ENCODE assay signal across 28 cellular contexts in the genomic region with DNA sequence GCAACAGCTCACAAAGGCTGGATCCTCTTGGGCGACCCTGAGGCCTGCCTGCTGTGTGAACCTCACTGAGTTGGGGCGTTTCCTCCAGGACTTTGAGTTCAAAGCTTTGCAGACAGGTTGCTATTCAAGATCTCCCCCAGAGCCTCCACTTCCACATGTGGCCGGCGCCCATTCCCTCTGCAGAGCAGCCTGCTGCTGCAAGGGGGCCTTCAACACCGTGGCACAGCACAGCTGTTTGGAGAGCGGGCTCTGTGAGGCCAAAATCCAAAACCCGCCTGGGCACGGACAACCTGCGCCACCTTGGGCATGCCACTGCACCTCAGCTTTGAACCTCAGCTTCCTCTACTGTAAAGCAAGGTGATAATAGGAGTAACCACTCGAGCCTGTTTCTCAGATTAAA.
"Had no signal": no experiment of that assay in that cellular context is flagged by ENCODE, and none has a peak within 500 bp of the region (broad histone marks: within the 10 kb centered on the region; RNA-seq: fewer than 3 reads in every experiment).

No MANE protein-coding gene starts in this region.

- H3K36me3 ChIP-seq: ascending aorta, cardiac muscle cell, WERI-Rb-1 had no signal

- H3K27ac ChIP-seq: ascending aorta, cardiac muscle cell, WERI-Rb-1 had no signal

- H3K4me1 ChIP-seq: ascending aorta had no signal

- H3K27ac Mint-ChIP-seq: activated CD4-positive, alpha-beta T cell treated with anti-CD3 and anti-CD28 coated beads, Interleukin-2, amount 10 ng/mL, durations not matched to agents 24 days and 14 days; activated CD8-positive, alpha-beta T cell treated with anti-CD3 and anti-CD28 coated beads for 36 hours; activated naive CD4-positive, alpha-beta T cell treated with anti-CD3 and anti-CD28 coated beads, Interleukin-2, amount 50 U/mL, for 24 hours; activated naive CD8-positive, alpha-beta T cell treated with anti-CD3 and anti-CD28 coated beads, Interleukin-2, amount 10 ng/mL, durations not matched to agents 7 days and 5 days; activated T-cell treated with anti-CD3 and anti-CD28 coated beads, Interleukin-2, amount 50 U/mL, for 24 hours; activated T-helper 2 cell treated with anti-CD3 and anti-CD28 coated beads, Interferon-gamma antibody, Interleukin-2, Interleukin-4, amounts not matched to agents 10 μg/mL and 5 μg/mL and 100 μg/mL, durations not matched to agents 14 hours and 24 hours and 36 hours had no signal

- H3K27me3 ChIP-seq: ascending aorta, cardiac muscle cell had no signal

- H3K27me3 Mint-ChIP-seq: activated CD4-positive, alpha-beta T cell treated with anti-CD3 and anti-CD28 coated beads, Interleukin-2, amount 10 ng/mL, durations not matched to agents 24 days and 14 days; activated CD8-positive, alpha-beta T cell treated with anti-CD3 and anti-CD28 coated beads for 36 hours; activated naive CD4-positive, alpha-beta T cell treated with anti-CD3 and anti-CD28 coated beads, Interleukin-2, amount 50 U/mL, for 24 hours; activated naive CD8-positive, alpha-beta T cell treated with anti-CD3 and anti-CD28 coated beads, Interleukin-2, amount 10 ng/mL, durations not matched to agents 7 days and 5 days; activated T-cell treated with anti-CD3 and anti-CD28 coated beads, Interleukin-2, amount 50 U/mL, for 24 hours; central memory CD8-positive, alpha-beta T cell had no signal

- H3K9me3 ChIP-seq: ascending aorta had no signal

- H3K36me3 Mint-ChIP-seq: activated naive CD4-positive, alpha-beta T cell treated with anti-CD3 and anti-CD28 coated beads, Interleukin-2, amount 50 U/mL, for 24 hours; activated naive CD8-positive, alpha-beta T cell treated with anti-CD3 and anti-CD28 coated beads, Interleukin-2, amount 10 ng/mL, durations not matched to agents 7 days and 5 days had no signal

- DNase-seq: activated CD4-positive, alpha-beta T cell treated with anti-CD3 and anti-CD28 coated beads for 1 hour; activated CD4-positive, alpha-beta T cell treated with anti-CD3 and anti-CD28 coated beads, Interleukin-2, amount 10 ng/mL, durations not matched to agents 24 days and 14 days; activated CD4-positive, alpha-beta T cell treated with anti-CD3 and anti-CD28 coated beads, Interleukin-2, amount 50 U/mL, for 4 hours; activated CD4-positive, CD25-positive, alpha-beta regulatory T cell; activated CD8-positive, alpha-beta T cell treated with anti-CD3 and anti-CD28 coated beads for 36 hours; activated gamma-delta T cell; activated naive CD4-positive, alpha-beta T cell treated with Interleukin-2 at 50 U/mL for 16 hours; activated naive CD8-positive, alpha-beta T cell treated with anti-CD3 and anti-CD28 coated beads, Interleukin-2, amount 10 ng/mL, durations not matched to agents 7 days and 5 days; activated T-cell treated with anti-CD3 and anti-CD28 coated beads, Interleukin-2, amount 50 U/mL, for 24 hours; amygdala; Karpas-422; KBM-7; NCI-H1105; NCI-H1417 treated with DMSO at 0.1 percent for 48 hours; NCI-H187 treated with DMSO at 0.1 percent for 48 hours; NCI-H2081; NCI-H345; NCI-H524 treated with DMSO at 0.1 percent for 48 hours; Right ventricle myocardium superior; SW 1271; T-helper 1 cell; T1000; WERI-Rb-1 had no signal

- H3K4me1 Mint-ChIP-seq: activated CD4-positive, alpha-beta T cell treated with anti-CD3 and anti-CD28 coated beads, Interleukin-2, amount 10 ng/mL, durations not matched to agents 24 days and 14 days; activated naive CD4-positive, alpha-beta T cell treated with anti-CD3 and anti-CD28 coated beads, Interleukin-2, amount 50 U/mL, for 24 hours; activated naive CD8-positive, alpha-beta T cell treated with anti-CD3 and anti-CD28 coated beads, Interleukin-2, amount 10 ng/mL, durations not matched to agents 7 days and 5 days; central memory CD8-positive, alpha-beta T cell had no signal

- H3K9me3 Mint-ChIP-seq: activated CD4-positive, alpha-beta T cell treated with anti-CD3 and anti-CD28 coated beads, Interleukin-2, amount 10 ng/mL, durations not matched to agents 24 days and 14 days; activated CD8-positive, alpha-beta T cell treated with anti-CD3 and anti-CD28 coated beads for 36 hours; activated naive CD4-positive, alpha-beta T cell treated with anti-CD3 and anti-CD28 coated beads, Interleukin-2, amount 50 U/mL, for 24 hours; activated naive CD8-positive, alpha-beta T cell treated with anti-CD3 and anti-CD28 coated beads, Interleukin-2, amount 10 ng/mL, durations not matched to agents 7 days and 5 days; activated T-cell treated with anti-CD3 and anti-CD28 coated beads, Interleukin-2, amount 50 U/mL, for 24 hours; activated T-helper 2 cell treated with anti-CD3 and anti-CD28 coated beads, Interferon-gamma antibody, Interleukin-2, Interleukin-4, amounts not matched to agents 10 μg/mL and 5 μg/mL and 100 μg/mL, durations not matched to agents 14 hours and 24 hours and 36 hours; central memory CD8-positive, alpha-beta T cell had no signal

- H3K4me3 Mint-ChIP-seq: activated CD4-positive, alpha-beta T cell treated with anti-CD3 and anti-CD28 coated beads, Interleukin-2, amount 10 ng/mL, durations not matched to agents 24 days and 14 days; activated CD8-positive, alpha-beta T cell treated with anti-CD3 and anti-CD28 coated beads for 36 hours; activated naive CD4-positive, alpha-beta T cell treated with anti-CD3 and anti-CD28 coated beads, Interleukin-2, amount 50 U/mL, for 24 hours; activated naive CD8-positive, alpha-beta T cell treated with anti-CD3 and anti-CD28 coated beads, Interleukin-2, amount 10 ng/mL, durations not matched to agents 7 days and 5 days; activated T-cell treated with anti-CD3 and anti-CD28 coated beads, Interleukin-2, amount 50 U/mL, for 24 hours; central memory CD8-positive, alpha-beta T cell had no signal

- ATAC-seq: activated CD8-positive, alpha-beta T cell treated with anti-CD3 and anti-CD28 coated beads for 36 hours had no signal

- H3K4me3 ChIP-seq: ascending aorta, cardiac muscle cell had no signal
